8 cellular contexts compared by ENCODE assay signal in genomic region chr19:14433454-14434156, GRCh38. TPM values are rescaled to one million over a fixed set of nuclear protein-coding genes. Genes with fewer than 3 reads are reported as not detected.
A peak's percentile ranks its signal among the peaks of the same experiment; 100 is the strongest.
DNase-seq lines count a peak whose midpoint lies in the region; ATAC-seq lines count a peak whose summit lies in the region.

No MANE protein-coding gene starts in this region.

- WGBS in urinary bladder = 1% methylated on average over 58 of the region's 62 CpGs

- peak; percentile 17 for ATAC-seq in GM21360 (IDR thresholded peaks at IDR 0.05; ENCODE audit: unreplicated experiment)
- no peak for ATAC-seq in HG02588 (IDR thresholded peaks at IDR 0.05; ENCODE audit: unreplicated experiment)

- H3K9me3 ChIP-seq in endocrine pancreas (ENCODE audit: control insufficient read depth, low read length) = no peaks in the 10 kb centered on the region

- H3K4me1 ChIP-seq in endocrine pancreas (ENCODE audit: control insufficient read depth, insufficient read depth, low read length) (no peaks in the 10 kb centered on the region), urinary bladder (ENCODE audit: insufficient read depth) (no peaks in the 10 kb centered on the region)

- DNase-seq in NCI-H128 (lab: John Stamatoyannopoulos, UW; ENCODE audit: unreplicated experiment) (peak; percentile 40), myocyte (ENCODE audit: low read depth) (peak; percentile 18)
- DNase-seq in activated CD4-positive, alpha-beta T cell treated with anti-CD3 and anti-CD28 coated beads, Interleukin-2, amount 50 U/mL, for 1 hour = peak; percentile 55
- DNase-seq in NK-92 treated with Interleukin-12 subunit alpha and Interleukin-12 subunit beta, amount 100 ng/mL, for 24 hours (lab: John Stamatoyannopoulos, UW) = no peak

- no peaks in the 10 kb centered on the region for H3K27me3 ChIP-seq in endocrine pancreas (ENCODE audit: control insufficient read depth, insufficient read depth, low read length)

- H3K9ac ChIP-seq in endocrine pancreas (ENCODE audit: control insufficient read depth, insufficient read depth, low read length) = peak overlapping the region; percentile 15

- H3K36me3 ChIP-seq in endocrine pancreas (ENCODE audit: control insufficient read depth, insufficient read depth, low read length) = no peaks in the 10 kb centered on the region
- H3K36me3 ChIP-seq in urinary bladder (ENCODE audit: insufficient read depth) = no peaks in the 10 kb centered on the region

- peak overlapping the region; percentile 68 for H3K27ac ChIP-seq in urinary bladder (ENCODE audit: low read depth)

- no peak overlapping the region for H3K4me3 ChIP-seq in endocrine pancreas (ENCODE audit: control insufficient read depth, insufficient read depth, low read length)
- peak overlapping the region; percentile 98 for H3K4me3 ChIP-seq in urinary bladder (ENCODE audit: low read depth, low read length)

RNA-seq across cellular contexts. Expression of gene PKN1, which starts 0.5 kb away (rescaled TPM):
- total RNA-seq in myocyte (91.8 and 94.9 TPM in 2 replicates), urinary bladder (39.4 TPM)
- polyA plus RNA-seq in myocyte (2012) = 124 TPM
- polyA plus RNA-seq in urinary bladder = 94.5 TPM

RNA-seq across cellular contexts. Expression of gene DDX39A, which starts 14.5 kb away (rescaled TPM):
- total RNA-seq in myocyte (63.4 and 73.0 TPM in 2 replicates), urinary bladder (24.0 TPM)
- polyA plus RNA-seq in myocyte (2012) = 56.0 TPM
- polyA plus RNA-seq in urinary bladder = 52.2 TPM

RNA-seq across cellular contexts. Expression of gene PTGER1, which starts 41.5 kb away (rescaled TPM):
- total RNA-seq in myocyte (not detected in 2 replicates), urinary bladder (4.1 TPM)
- 0.05 TPM for polyA plus RNA-seq in myocyte (2012)
- polyA plus RNA-seq in urinary bladder = 1.6 TPM

RNA-seq across cellular contexts. Expression of gene ADGRE5, which starts 52.4 kb away (rescaled TPM):
- total RNA-seq in myocyte (32.5 and 85.6 TPM in 2 replicates), urinary bladder (12.5 TPM)
- polyA plus RNA-seq in myocyte (2012) = 73.3 TPM
- polyA plus RNA-seq in urinary bladder = 46.1 TPM
